Comparison of ENCODE assay signal across 23 cellular contexts in the genomic region with DNA sequence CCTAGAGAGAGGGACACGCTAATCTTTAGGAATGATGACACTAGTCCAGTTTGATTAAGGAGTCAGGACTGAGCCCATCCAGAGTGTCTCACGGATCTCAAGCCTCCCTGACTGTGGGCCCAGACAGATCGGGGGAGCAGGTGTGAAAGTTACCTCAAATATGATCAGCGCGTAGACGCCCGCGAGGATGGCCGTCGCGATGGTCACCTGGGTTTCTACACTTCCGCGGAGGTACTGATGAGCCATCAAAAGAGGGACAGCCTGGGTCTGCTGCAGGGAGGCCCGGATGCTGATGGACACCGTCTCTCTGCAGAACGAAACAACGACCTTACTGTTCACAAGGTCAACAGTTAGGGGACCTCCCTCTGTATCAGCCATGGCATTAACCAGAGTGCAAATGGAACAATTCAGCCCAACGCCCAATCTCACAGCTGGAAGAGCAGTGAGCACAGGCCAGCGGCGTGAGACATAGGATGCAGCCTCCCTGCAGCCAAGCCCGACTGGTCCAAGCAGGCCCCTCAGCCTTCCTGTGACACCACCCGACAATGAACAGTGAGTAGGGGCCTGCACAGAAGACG.
"Had no signal": no experiment of that assay in that cellular context is flagged by ENCODE, and none has a peak within 500 bp of the region (broad histone marks: within the 10 kb centered on the region; RNA-seq: fewer than 3 reads in every experiment).

No MANE protein-coding gene starts in this region.

- H3K4me2 ChIP-seq: hepatocyte, smooth muscle cell had no signal

- ATAC-seq: gastrocnemius medialis, left lung, pancreas, sciatic nerve had no signal

- H3K4me1 Mint-ChIP-seq: natural killer cell had no signal

- H3K4me3 ChIP-seq: dorsolateral prefrontal cortex, gastrocnemius medialis, heart left ventricle, hepatocyte, left lung, pancreas, smooth muscle cell, stomach, thyroid gland had no signal

- H3K9me3 ChIP-seq: gastrocnemius medialis, heart left ventricle, left lung, neutrophil, pancreas, stomach, thyroid gland had no signal

- FAIRE-seq: kidney, pancreas had no signal

- H3K27me3 ChIP-seq: dorsolateral prefrontal cortex, gastrocnemius medialis, heart left ventricle, hepatocyte, left lung, neutrophil, pancreas, stomach, thyroid gland had no signal

- H3K4me1 ChIP-seq: gastrocnemius medialis, heart left ventricle, left lung, pancreas, stomach had no signal

- H3K27ac Mint-ChIP-seq: natural killer cell, progenitor cell of endocrine pancreas had no signal

- H3K4me3 Mint-ChIP-seq: natural killer cell had no signal

- H2AFZ ChIP-seq: hepatocyte had no signal

- H3K36me3 ChIP-seq: gastrocnemius medialis, heart left ventricle, left lung, neutrophil, pancreas, stomach, thyroid gland had no signal

- H3K27ac ChIP-seq: dorsolateral prefrontal cortex, gastrocnemius medialis, heart left ventricle, hepatocyte, left lung, neutrophil, pancreas, stomach, thyroid gland had no signal

- DNase-seq: cerebellar nuclear complex; dorsolateral prefrontal cortex; effector CD4-positive, alpha-beta T cell; foreskin fibroblast; gastrocnemius medialis; heart left ventricle; kidney; natural killer cell; pancreas; stimulated activated CD4-positive, alpha-beta T cell treated with anti-CD3 and anti-CD28 coated beads, Interleukin-12 subunit alpha, Interleukin-12 subunit beta, amount 100 ng/mL, for 4 hours; stimulated activated CD4-positive, alpha-beta T cell treated with anti-CD3 and anti-CD28 coated beads, Interleukin-1b, Interleukin-23, amount 100 ng/mL, for 48 hours; stimulated activated CD4-positive, alpha-beta T cell treated with anti-CD3 and anti-CD28 coated beads, Interleukin-4, amount 100 ng/mL, for 1 hour; stimulated activated CD8-positive, alpha-beta memory T cell treated with anti-CD3 and anti-CD28 coated beads, Interleukin-4, amount 100 ng/mL, for 48 hours; stimulated activated naive CD4-positive, alpha-beta T cell treated with Interleukin-2 at 50 U/mL for 16 hours; stomach; thyroid gland; trophoblast cell had no signal

- H3K9me3 Mint-ChIP-seq: natural killer cell had no signal

- H3K79me2 ChIP-seq: hepatocyte had no signal

- H3K36me3 Mint-ChIP-seq: natural killer cell had no signal
